ENCODE assay signal across 8 cellular contexts in the genomic region with DNA sequence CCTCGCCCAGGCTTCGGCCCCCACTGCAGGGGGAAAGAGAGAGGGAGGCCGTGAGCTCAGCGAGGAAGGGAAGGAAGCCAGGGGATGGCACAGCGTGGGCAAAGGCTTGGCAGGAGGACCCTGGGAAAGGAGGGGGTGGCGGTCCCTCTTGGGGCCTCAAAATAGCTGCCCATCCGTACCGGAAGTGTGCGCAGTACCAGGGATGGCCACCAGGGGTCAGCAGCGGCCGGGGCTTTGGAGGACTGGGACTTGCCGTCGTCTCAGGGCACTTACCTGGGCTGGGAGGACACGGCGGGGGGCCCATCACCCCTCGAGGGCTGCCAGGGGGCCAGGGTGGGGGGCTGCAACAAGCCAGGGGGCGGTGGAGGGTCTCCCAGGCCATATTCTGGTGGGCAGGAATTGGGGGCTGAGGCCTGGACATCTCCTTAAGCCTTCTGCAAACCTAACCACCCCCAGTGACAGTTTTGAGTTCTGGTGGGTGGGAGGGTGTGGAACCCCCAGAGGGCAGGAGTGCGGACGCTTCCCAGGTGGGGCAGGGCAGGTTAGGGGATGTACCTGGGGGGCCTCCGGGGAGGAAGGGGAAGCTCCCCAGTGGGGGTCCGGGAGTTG. TPM values are rescaled to one million over a fixed set of nuclear protein-coding genes. Genes with fewer than 3 reads are reported as not detected.
DNase-seq lines count a peak whose midpoint lies in the region; ATAC-seq and TF ChIP-seq lines count a peak whose summit lies in the region.

No MANE protein-coding gene starts in this region.

- H3K27ac Mint-ChIP-seq in activated CD8-positive, alpha-beta T cell treated with anti-CD3 and anti-CD28 coated beads, Interleukin-2, amount 10 ng/mL, durations not matched to agents 7 days and 5 days, result no peak overlapping the region

- DNase-seq in AG10803 (ENCODE audit: low read depth), result peak; percentile 46
- peak; percentile 18 for DNase-seq in NCI-H446 treated with DMSO at 0.1 percent for 48 hours (lab: John Stamatoyannopoulos, UW)
- DNase-seq in activated CD8-positive, alpha-beta T cell treated with anti-CD3 and anti-CD28 coated beads, Interleukin-2, amount 10 ng/mL, durations not matched to agents 7 days and 5 days, result peak; percentile 90
- peak; percentile 84 for DNase-seq in effector CD8-positive, alpha-beta T cell (lab: John Stamatoyannopoulos, UW)
- DNase-seq in mesenteric fat pad (ENCODE audit: low spot score), result peak; percentile 92
- DNase-seq in stimulated activated CD8-positive, alpha-beta memory T cell treated with anti-CD3 and anti-CD28 coated beads, Interleukin-15, amount 100 ng/mL, for 4 hours (ENCODE audit: low read depth in 2 of 2), result peak; percentile 45 to 55

- H3K9me3 Mint-ChIP-seq in activated CD8-positive, alpha-beta T cell treated with anti-CD3 and anti-CD28 coated beads, Interleukin-2, amount 10 ng/mL, durations not matched to agents 7 days and 5 days (ENCODE audit: insufficient read depth), result no peaks in the 10 kb centered on the region

- no peaks in the 10 kb centered on the region for H3K27me3 Mint-ChIP-seq in activated CD8-positive, alpha-beta T cell treated with anti-CD3 and anti-CD28 coated beads, Interleukin-2, amount 10 ng/mL, durations not matched to agents 7 days and 5 days (ENCODE audit: low read depth)

- no peaks in the 10 kb centered on the region for H3K4me1 Mint-ChIP-seq in activated CD8-positive, alpha-beta T cell treated with anti-CD3 and anti-CD28 coated beads, Interleukin-2, amount 10 ng/mL, durations not matched to agents 7 days and 5 days (ENCODE audit: low read depth)

- POLR2A ChIA-PET in activated CD8-positive, alpha-beta T cell treated with anti-CD3 and anti-CD28 coated beads, Interleukin-2, amount 10 ng/mL, durations not matched to agents 7 days and 5 days (lab: Charles Lee), result no interaction called here

- H3K36me3 Mint-ChIP-seq in activated CD8-positive, alpha-beta T cell treated with anti-CD3 and anti-CD28 coated beads, Interleukin-2, amount 10 ng/mL, durations not matched to agents 7 days and 5 days (ENCODE audit: low read depth), result no peaks in the 10 kb centered on the region

- no peak overlapping the region for H3K4me3 Mint-ChIP-seq in activated CD8-positive, alpha-beta T cell treated with anti-CD3 and anti-CD28 coated beads, Interleukin-2, amount 10 ng/mL, durations not matched to agents 7 days and 5 days

- peak; percentile 83 for TF ChIP-seq CTCF in AG10803 (conservative IDR thresholded peaks at IDR 0.05; ENCODE audit: low read length)

- CTCF ChIA-PET in activated CD8-positive, alpha-beta T cell treated with anti-CD3 and anti-CD28 coated beads, Interleukin-2, amount 10 ng/mL, durations not matched to agents 7 days and 5 days (lab: Charles Lee), result interaction anchor here (0.6 to 6.1 kb wide), 10 partner anchors 9 to 343 kb away, joined by 3 to 57 read pairs (median 4); a partner anchor contains a TSS

- H3K4me3 ChIP-seq in AG10803 (ENCODE audit: low read length), result no peak overlapping the region

- ATAC-seq in GM21360 (IDR thresholded peaks at IDR 0.05; ENCODE audit: unreplicated experiment) (peak; percentile 58), GM21825 (IDR thresholded peaks at IDR 0.05; ENCODE audit: unreplicated experiment) (no peak)
- ATAC-seq in activated CD8-positive, alpha-beta T cell treated with anti-CD3 and anti-CD28 coated beads, Interleukin-2, amount 10 ng/mL, durations not matched to agents 7 days and 5 days, result peak; percentile 77

RNA-seq across cellular contexts. Expression of a gene that starts 7.8 kb away (rescaled TPM):
- total RNA-seq in activated CD8-positive, alpha-beta T cell treated with anti-CD3 and anti-CD28 coated beads, Interleukin-2, amount 10 ng/mL, durations not matched to agents 7 days and 5 days, result 10 to 100 TPM; 20.3 to 22.8 TPM
- 18.0 TPM for total RNA-seq in mesenteric fat pad

RNA-seq across cellular contexts. Expression of a gene that starts 24.0 kb away (rescaled TPM):
- 1 to 10 TPM; 2.2 to 3.6 TPM for total RNA-seq in activated CD8-positive, alpha-beta T cell treated with anti-CD3 and anti-CD28 coated beads, Interleukin-2, amount 10 ng/mL, durations not matched to agents 7 days and 5 days
- total RNA-seq in mesenteric fat pad, result 2.0 TPM

RNA-seq across cellular contexts. Expression of a gene that starts 45.8 kb away (rescaled TPM):
- 10 to 100 TPM; 22.1 to 25.4 TPM for total RNA-seq in activated CD8-positive, alpha-beta T cell treated with anti-CD3 and anti-CD28 coated beads, Interleukin-2, amount 10 ng/mL, durations not matched to agents 7 days and 5 days
- 30.8 TPM for total RNA-seq in mesenteric fat pad

RNA-seq across cellular contexts. Expression of a gene that starts 46.0 kb away (rescaled TPM):
- total RNA-seq in activated CD8-positive, alpha-beta T cell treated with anti-CD3 and anti-CD28 coated beads, Interleukin-2, amount 10 ng/mL, durations not matched to agents 7 days and 5 days, result 10 to 100 TPM; 97.9 to 98.7 TPM
- total RNA-seq in mesenteric fat pad, result 51.1 TPM

RNA-seq across cellular contexts. Expression of a gene that starts 57.1 kb away (rescaled TPM):
- 10 to 100 TPM; 35.6 TPM for total RNA-seq in activated CD8-positive, alpha-beta T cell treated with anti-CD3 and anti-CD28 coated beads, Interleukin-2, amount 10 ng/mL, durations not matched to agents 7 days and 5 days
- total RNA-seq in mesenteric fat pad, result 10.7 TPM

Comparison
In these comparisons a context has a peak if more than half of its experiments do, and no peak if none do; other contexts are left out.
1. DNase-seq: peak in every context shown above with its lines; median percentile 92 in mesenteric fat pad; 90 in activated CD8-positive, alpha-beta T cell treated with anti-CD3 and anti-CD28 coated beads, Interleukin-2, amount 10 ng/mL, durations not matched to agents 7 days and 5 days; 84 in effector CD8-positive, alpha-beta T cell; 50 in stimulated activated CD8-positive, alpha-beta memory T cell treated with anti-CD3 and anti-CD28 coated beads, Interleukin-15, amount 100 ng/mL, for 4 hours; 46 in AG10803; 18 in NCI-H446 treated with DMSO at 0.1 percent for 48 hours.